ENCODE assay signal across 11 cellular contexts in the genomic region with DNA sequence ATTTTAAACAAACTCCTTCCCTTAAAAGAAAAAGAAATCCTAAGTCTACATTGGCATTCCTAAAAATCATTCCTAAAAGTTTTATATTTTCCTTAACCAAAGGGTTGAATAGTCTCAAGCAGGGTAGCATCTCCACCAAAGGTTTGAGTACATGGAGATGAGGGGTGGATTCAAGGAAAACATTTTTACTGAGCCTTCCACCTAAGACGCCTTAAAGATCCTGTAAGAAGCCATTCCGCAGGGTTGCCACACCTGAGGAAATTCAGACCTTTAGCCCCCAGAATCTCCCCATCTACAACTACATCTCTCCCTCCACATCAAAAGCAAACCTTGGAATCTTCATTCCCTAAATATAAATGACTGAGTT. TPM values are rescaled to one million over a fixed set of nuclear protein-coding genes. Genes with fewer than 3 reads are reported as not detected.
DNase-seq lines count a peak whose midpoint lies in the region; ATAC-seq and TF ChIP-seq lines count a peak whose summit lies in the region.
"Had no signal": no experiment of that assay in that cellular context is flagged by ENCODE, and none has a peak within 500 bp of the region (broad histone marks: within the 10 kb centered on the region; RNA-seq: fewer than 3 reads in every experiment).

No MANE protein-coding gene starts in this region.

- peaks cover 32% of the 10 kb centered on the region for H3K4me1 Mint-ChIP-seq in activated CD4-positive, alpha-beta memory T cell treated with anti-CD3 and anti-CD28 coated beads for 36 hours (ENCODE audit: low read depth)
- H3K4me1 Mint-ChIP-seq in activated CD4-positive, alpha-beta memory T cell treated with anti-CD3 and anti-CD28 coated beads, Interleukin-2, amount 10 ng/mL, durations not matched to agents 7 days and 5 days = peaks cover 39% of the 10 kb centered on the region
- peaks cover 6% of the 10 kb centered on the region for H3K4me1 Mint-ChIP-seq in glutamatergic neuron (ENCODE audit: low read depth, unreplicated experiment)
- H3K4me1 Mint-ChIP-seq in naive thymus-derived CD8-positive, alpha-beta T cell = peaks cover 5 to 25% (median 23%) of the 10 kb centered on the region in 4 donors

- POLR2A ChIA-PET in activated CD4-positive, alpha-beta memory T cell treated with anti-CD3 and anti-CD28 coated beads for 36 hours (lab: Charles Lee) = no interaction called here
- POLR2A ChIA-PET in activated CD4-positive, alpha-beta memory T cell treated with anti-CD3 and anti-CD28 coated beads, Interleukin-2, amount 10 ng/mL, durations not matched to agents 7 days and 5 days (lab: Charles Lee) = no interaction called here
- POLR2A ChIA-PET in naive thymus-derived CD8-positive, alpha-beta T cell (lab: Charles Lee) = no interaction called here

- no peaks in the 10 kb centered on the region for H3K36me3 ChIP-seq in RWPE2 (ENCODE audit: low read depth)
- H3K36me3 ChIP-seq in prostate gland = no peaks in the 10 kb centered on the region
- H3K36me3 ChIP-seq: uterus had no signal

- 0 out of 3 replicates have a peak, but pooled peaks have one; percentile 10 for ATAC-seq in RWPE2 (ENCODE audit: low read depth)
- no peak for ATAC-seq in naive thymus-derived CD8-positive, alpha-beta T cell

- H3K4me3 ChIP-seq in RWPE2 (ENCODE audit: severe bottlenecking) (no peak overlapping the region), skin epidermis (no peak overlapping the region), prostate gland (no peak overlapping the region)
- H3K4me3 ChIP-seq: uterus had no signal

- H3K27ac ChIP-seq in RWPE2 (ENCODE audit: poor library complexity, severe bottlenecking) = no peak overlapping the region
- peak overlapping the region in 11 of 21 experiments; percentile 3 to 74 (median 44) for H3K27ac ChIP-seq in skin epidermis
- no peak overlapping the region for H3K27ac ChIP-seq in prostate gland

- intact Hi-C loops in activated CD4-positive, alpha-beta memory T cell treated with anti-CD3 and anti-CD28 coated beads for 36 hours (cut with micrococcal nuclease) = no loop called here
- intact Hi-C loops in prostate gland (cut with DNase I) = loop anchor here (10.0 kb wide), 1 partner anchor 196 kb away; no protein-coding TSS in a partner anchor

- no peak for TF ChIP-seq POLR2A in prostate gland (IDR thresholded peaks at IDR 0.05)

- H3K4me1 ChIP-seq in RWPE2 (ENCODE audit: insufficient read depth, poor library complexity, severe bottlenecking) (no peaks in the 10 kb centered on the region), prostate gland (replicated peaks) (no peaks in the 10 kb centered on the region)
- H3K4me1 ChIP-seq: uterus had no signal

- H3K9me3 Mint-ChIP-seq in activated CD4-positive, alpha-beta memory T cell treated with anti-CD3 and anti-CD28 coated beads for 36 hours = no peaks in the 10 kb centered on the region
- peaks cover 11% of the 10 kb centered on the region for H3K9me3 Mint-ChIP-seq in activated CD4-positive, alpha-beta memory T cell treated with anti-CD3 and anti-CD28 coated beads, Interleukin-2, amount 10 ng/mL, durations not matched to agents 7 days and 5 days
- peaks cover 8% of the 10 kb centered on the region for H3K9me3 Mint-ChIP-seq in glutamatergic neuron (ENCODE audit: unreplicated experiment)
- peaks cover 0 to 9% (median 0%) of the 10 kb centered on the region in 9 donors for H3K9me3 Mint-ChIP-seq in naive thymus-derived CD8-positive, alpha-beta T cell

- CTCF ChIA-PET in activated CD4-positive, alpha-beta memory T cell treated with anti-CD3 and anti-CD28 coated beads for 36 hours (lab: Charles Lee) = interaction anchor here (0.7 to 1.2 kb wide), 3 partner anchors 35 to 237 kb away, joined by 3 read pairs; no protein-coding TSS in a partner anchor
- CTCF ChIA-PET in activated CD4-positive, alpha-beta memory T cell treated with anti-CD3 and anti-CD28 coated beads, Interleukin-2, amount 10 ng/mL, durations not matched to agents 7 days and 5 days (lab: Charles Lee) = interaction anchor here (1.1 to 1.9 kb wide), 3 partner anchors 12 to 456 kb away, joined by 3 to 8 read pairs (median 3); a partner anchor contains a TSS

- peak overlapping the region; percentile 1 for H3K27ac Mint-ChIP-seq in activated CD4-positive, alpha-beta memory T cell treated with anti-CD3 and anti-CD28 coated beads for 36 hours
- no peak overlapping the region for H3K27ac Mint-ChIP-seq in activated CD4-positive, alpha-beta memory T cell treated with anti-CD3 and anti-CD28 coated beads, Interleukin-2, amount 10 ng/mL, durations not matched to agents 7 days and 5 days
- no peak overlapping the region for H3K27ac Mint-ChIP-seq in glutamatergic neuron (ENCODE audit: unreplicated experiment)
- peak overlapping the region in 3 of 10 donors; percentile 25 to 80 (median 28) for H3K27ac Mint-ChIP-seq in naive thymus-derived CD8-positive, alpha-beta T cell

- no peaks in the 10 kb centered on the region for H3K27me3 Mint-ChIP-seq in activated CD4-positive, alpha-beta memory T cell treated with anti-CD3 and anti-CD28 coated beads for 36 hours
- H3K27me3 Mint-ChIP-seq in activated CD4-positive, alpha-beta memory T cell treated with anti-CD3 and anti-CD28 coated beads, Interleukin-2, amount 10 ng/mL, durations not matched to agents 7 days and 5 days = no peaks in the 10 kb centered on the region
- peaks cover 5% of the 10 kb centered on the region for H3K27me3 Mint-ChIP-seq in glutamatergic neuron (ENCODE audit: unreplicated experiment)
- H3K27me3 Mint-ChIP-seq in naive thymus-derived CD8-positive, alpha-beta T cell = peaks cover 0 to 18% (median 3%) of the 10 kb centered on the region in 5 donors

- peaks cover 2% of the 10 kb centered on the region for H3K36me3 Mint-ChIP-seq in activated CD4-positive, alpha-beta memory T cell treated with anti-CD3 and anti-CD28 coated beads for 36 hours
- H3K36me3 Mint-ChIP-seq in activated CD4-positive, alpha-beta memory T cell treated with anti-CD3 and anti-CD28 coated beads, Interleukin-2, amount 10 ng/mL, durations not matched to agents 7 days and 5 days (ENCODE audit: low read depth) = peaks cover 21% of the 10 kb centered on the region
- H3K36me3 Mint-ChIP-seq in glutamatergic neuron (ENCODE audit: unreplicated experiment) = peaks cover 9% of the 10 kb centered on the region
- H3K36me3 Mint-ChIP-seq in naive thymus-derived CD8-positive, alpha-beta T cell = peaks cover 0 to 4% (median 3%) of the 10 kb centered on the region in 3 donors
- H3K36me3 Mint-ChIP-seq: brain had no signal

- H3K9me3 ChIP-seq in RWPE2 (ENCODE audit: severe bottlenecking) = no peaks in the 10 kb centered on the region
- no peaks in the 10 kb centered on the region for H3K9me3 ChIP-seq in prostate gland
- H3K9me3 ChIP-seq: uterus had no signal

- H3K27me3 ChIP-seq in RWPE2 (ENCODE audit: insufficient read depth, poor library complexity, severe bottlenecking) (no peaks in the 10 kb centered on the region), prostate gland (replicated peaks; ENCODE audit: insufficient read depth) (no peaks in the 10 kb centered on the region)
- H3K27me3 ChIP-seq: uterus had no signal

- TF ChIP-seq CTCF in RWPE2 (IDR thresholded peaks at IDR 0.05; ENCODE audit: poor library complexity, severe bottlenecking) = peak; percentile 76
- peak; percentile 39 for TF ChIP-seq CTCF in glutamatergic neuron (IDR thresholded peaks at IDR 0.05; ENCODE audit: partially characterized antibody, unreplicated experiment)
- TF ChIP-seq CTCF in prostate gland (IDR thresholded peaks at IDR 0.05) = no peak

- no peak for DNase-seq in activated CD4-positive, alpha-beta memory T cell treated with anti-CD3 and anti-CD28 coated beads for 36 hours
- DNase-seq in activated CD4-positive, alpha-beta memory T cell treated with anti-CD3 and anti-CD28 coated beads, Interleukin-2, amount 10 ng/mL, durations not matched to agents 7 days and 5 days = no peak
- DNase-seq in RWPE2 (ENCODE audit: low spot score) = no peak
- DNase-seq in glutamatergic neuron = no peak
- no peak for DNase-seq in prostate gland (ENCODE audit: low spot score)
- no peak for DNase-seq in naive thymus-derived CD8-positive, alpha-beta T cell
- DNase-seq in C1 segment of cervical spinal cord (lab: John Stamatoyannopoulos, UW) = no peak
- DNase-seq: NCI-H524 treated with DMSO at 0.1 percent for 48 hours had no signal

- WGBS in prostate gland = 36% methylated on average over 2 of the region's 2 CpGs

- no peak overlapping the region for H3K4me3 Mint-ChIP-seq in activated CD4-positive, alpha-beta memory T cell treated with anti-CD3 and anti-CD28 coated beads for 36 hours
- H3K4me3 Mint-ChIP-seq in activated CD4-positive, alpha-beta memory T cell treated with anti-CD3 and anti-CD28 coated beads, Interleukin-2, amount 10 ng/mL, durations not matched to agents 7 days and 5 days = no peak overlapping the region
- no peak overlapping the region for H3K4me3 Mint-ChIP-seq in glutamatergic neuron (ENCODE audit: unreplicated experiment)
- peak overlapping the region in 4 of 10 donors; percentile 46 to 72 (median 51) for H3K4me3 Mint-ChIP-seq in naive thymus-derived CD8-positive, alpha-beta T cell

RNA-seq across cellular contexts. Expression of a gene that starts 7.7 kb away (rescaled TPM):
- 10 to 100 TPM; 25.6 to 27.1 TPM for total RNA-seq in activated CD4-positive, alpha-beta memory T cell treated with anti-CD3 and anti-CD28 coated beads for 36 hours
- total RNA-seq in activated CD4-positive, alpha-beta memory T cell treated with anti-CD3 and anti-CD28 coated beads, Interleukin-2, amount 10 ng/mL, durations not matched to agents 7 days and 5 days = 10 to 100 TPM; 53.3 to 57.0 TPM
- total RNA-seq in glutamatergic neuron (ENCODE audit: unreplicated experiment) = 30.0 TPM
- total RNA-seq in prostate gland = 10 to 100 TPM; 43.5 to 56.2 TPM
- 100 to 1,000 TPM; 155 to 159 TPM for total RNA-seq in naive thymus-derived CD8-positive, alpha-beta T cell
- 100 to 1,000 TPM in 2 of 3 donors, 10 to 100 TPM in 1; 60.3 to 124 (median 114) TPM for polyA plus RNA-seq in naive thymus-derived CD8-positive, alpha-beta T cell

Comparison
In these comparisons a context has a peak if more than half of its experiments do, and no peak if none do; other contexts are left out.
1. H3K27ac ChIP-seq: peak in skin epidermis (11 of 21); none in RWPE2 (single experiment) and prostate gland (0 of 2).
2. CTCF ChIP-seq: peak in RWPE2 (single experiment) and glutamatergic neuron (single experiment); none in prostate gland (0 of 4).